8 cellular contexts compared by ENCODE assay signal in the genomic region with DNA sequence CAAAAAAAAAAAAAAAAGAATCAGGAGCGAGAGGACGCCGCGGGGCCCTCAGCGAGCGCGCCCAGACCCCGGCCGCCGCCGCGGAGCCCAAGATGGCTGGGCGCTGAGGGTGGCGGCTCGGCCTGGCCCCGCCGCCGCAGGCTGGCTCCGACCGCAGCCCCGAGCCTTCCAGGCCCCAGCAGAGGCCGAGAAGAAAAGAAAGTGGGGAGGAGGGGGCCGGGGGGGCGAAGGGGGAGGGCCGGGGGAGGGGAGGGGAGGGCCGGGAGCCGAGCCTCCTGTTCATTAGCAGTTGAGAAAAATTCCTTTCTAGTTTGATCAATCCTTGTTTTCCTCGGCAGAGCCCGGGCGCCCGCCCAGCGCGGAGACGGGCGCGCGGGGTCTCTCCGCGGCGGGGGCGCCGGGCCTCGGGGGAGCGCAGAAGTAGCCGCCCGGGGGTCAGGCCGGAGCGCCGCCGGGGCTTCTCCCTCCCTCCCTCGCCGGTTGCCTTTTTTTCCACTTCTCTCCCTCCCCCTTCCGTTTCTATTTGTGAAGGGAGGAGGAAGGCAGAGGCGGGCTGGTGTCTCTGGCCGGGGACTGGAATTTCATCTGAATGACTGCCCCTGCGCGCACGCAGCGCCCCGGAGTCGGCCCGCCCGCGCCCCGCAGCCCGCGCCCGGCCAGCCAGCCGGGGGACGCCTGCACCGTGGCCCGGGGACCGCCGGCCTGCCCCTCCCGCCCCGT.
DNase-seq lines count a peak whose midpoint lies in the region; ATAC-seq and TF ChIP-seq lines count a peak whose summit lies in the region.

No MANE protein-coding gene starts in this region.

- peaks cover 6% of the 10 kb centered on the region for H3K36me3 ChIP-seq in brain microvascular endothelial cell (replicated peaks)

- H3K4me3 ChIP-seq in GM08714 (ENCODE audit: low read length) (peak overlapping the region; percentile 68), LNCaP clone FGC (ENCODE audit: low read depth, low read length) (peak overlapping the region; percentile 78), brain microvascular endothelial cell (ENCODE audit: low read depth, low read length) (peak overlapping the region; percentile 85), iPS-11a (ENCODE audit: low read depth, low read length) (peak overlapping the region; percentile 72)

- ATAC-seq in HG02610 (IDR thresholded peaks at IDR 0.05; ENCODE audit: unreplicated experiment) (no peak), GM19328 (IDR thresholded peaks at IDR 0.05; ENCODE audit: unreplicated experiment) (no peak)

- TF ChIP-seq CTCF in LNCaP clone FGC (IDR thresholded peaks at IDR 0.05; ENCODE audit: control insufficient read depth, extremely low read depth, insufficient read depth): no peak
- no peak for TF ChIP-seq CTCF in brain microvascular endothelial cell (IDR thresholded peaks at IDR 0.05; ENCODE audit: low read depth, low read length, missing control alignments)

- no peaks in the 10 kb centered on the region for H3K27me3 ChIP-seq in brain microvascular endothelial cell (replicated peaks)

- in situ Hi-C loops in brain microvascular endothelial cell (cut with HindIII; ENCODE audit: low pct_ligation_motif_present, low sequenced_read_pairs): no loop called here

- peak overlapping the region; percentile 81 for H3K27ac ChIP-seq in brain microvascular endothelial cell

- DNase-seq in LNCaP clone FGC (ENCODE audit: low read depth) (no peak), SW480 (ENCODE audit: low spot score) (peak; percentile 75), brain microvascular endothelial cell (peak; percentile 70), retina (peak; percentile 82)
